8 cellular contexts compared by ENCODE assay signal in the genomic region with DNA sequence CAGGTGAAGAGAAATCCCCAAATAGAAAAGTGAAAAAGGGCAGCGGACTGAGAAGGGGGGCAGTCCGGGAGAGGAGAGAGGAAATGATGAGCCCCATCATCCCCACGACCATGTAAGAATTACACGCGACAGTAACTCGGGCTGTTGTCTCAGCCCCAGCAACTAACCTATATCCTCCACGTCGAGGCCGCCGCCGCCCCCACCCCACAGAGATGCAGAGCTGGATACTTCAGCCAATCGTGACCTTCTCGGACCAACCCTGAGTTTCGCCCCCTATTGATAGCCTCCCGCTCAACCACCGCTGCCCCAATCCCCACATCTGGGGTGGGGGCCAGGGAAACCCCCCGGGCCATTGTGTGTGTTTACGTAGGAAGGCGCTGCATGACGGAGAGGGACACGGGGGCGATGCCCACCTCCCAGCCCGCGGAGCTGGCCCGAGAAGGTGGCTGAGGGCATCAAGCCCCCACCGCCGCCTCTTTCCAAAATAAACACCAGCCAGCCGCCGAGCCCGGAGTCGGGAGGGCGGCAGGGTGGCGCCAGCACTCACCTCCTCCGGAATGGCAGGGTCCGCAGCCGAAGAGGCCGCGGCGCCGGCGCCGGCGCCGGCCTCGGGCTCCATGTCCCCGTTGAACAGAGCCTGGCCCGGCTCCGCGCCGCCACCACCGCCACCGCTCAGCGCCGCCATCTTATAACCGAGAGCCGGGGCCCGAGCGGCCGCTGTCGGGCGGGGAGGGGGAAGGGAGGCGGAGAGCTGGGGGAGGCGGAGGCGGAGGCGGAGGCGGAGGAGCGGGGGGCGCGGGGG. TPM values are rescaled to one million over a fixed set of nuclear protein-coding genes. Genes with fewer than 3 reads are reported as not detected.
DNase-seq lines count a peak whose midpoint lies in the region; ATAC-seq, FAIRE-seq and TF ChIP-seq lines count a peak whose summit lies in the region.

No MANE protein-coding gene starts in this region.

- no peak overlapping the region for H3K27ac Mint-ChIP-seq in T-helper 17 cell

- peaks cover 19% of the 10 kb centered on the region for H3K4me1 Mint-ChIP-seq in T-helper 17 cell

- H3K9me3 ChIP-seq in T-helper 17 cell (ENCODE audit: control insufficient read depth, low read length, poor library complexity, severe bottlenecking) = no peaks in the 10 kb centered on the region

- ATAC-seq in HG02588 (IDR thresholded peaks at IDR 0.05; ENCODE audit: unreplicated experiment) (peak; percentile 83), T-helper 17 cell (peak; percentile 77)

- peak; percentile 90 for FAIRE-seq in GM12891 (lab: Jason Lieb, UNC)

- no peak overlapping the region for H3K4me3 Mint-ChIP-seq in T-helper 17 cell

- DNase-seq in GM12891 (ENCODE audit: insufficient read length, low spot score) (peak; percentile 39), NCI-H1048 (lab: John Stamatoyannopoulos, UW) (peak; percentile 50), T-helper 17 cell (peak; percentile 70 to 77 (median 71)), anterior cingulate cortex (lab: John Stamatoyannopoulos, UW) (peak; percentile 14 to 91 (median 78)), hepatic stellate cell (ENCODE audit: low spot score) (peak; percentile 55), retina (peak; percentile 94), cerebellar nuclear complex (lab: John Stamatoyannopoulos, UW) (no peak)

- peaks cover 2% of the 10 kb centered on the region for H3K36me3 Mint-ChIP-seq in T-helper 17 cell (ENCODE audit: low read depth)

- TF ChIP-seq POLR2A in GM12891 (IDR thresholded peaks at IDR 0.05; ENCODE audit: low read depth, low read length) = peak; percentile 21; the same call in 1 of the 2 replicates

- no peaks in the 10 kb centered on the region for H3K27me3 Mint-ChIP-seq in T-helper 17 cell

TF ChIP-seq in GM12891, 5 proteins besides CTCF, POLR2A, EP300 and RAD21:
- 0 out of 2 replicates have a peak, but pooled peaks have one; percentile 20 for TF ChIP-seq SPI1 (IDR thresholded peaks at IDR 0.05; ENCODE audit: low read depth, low read length)
- TF ChIP-seq PAX5 (IDR thresholded peaks at IDR 0.05; ENCODE audit: insufficient read depth, low read length, severe bottlenecking) = peak; percentile 19
- TF ChIP-seq POLR2AphosphoS5 (IDR thresholded peaks at IDR 0.05; ENCODE audit: low read depth, low read length) = no peak

RNA-seq across cellular contexts. Expression of gene BRAF, which starts 0.5 kb away (rescaled TPM):
- polyA plus RNA-seq in GM12891 (2012; ENCODE audit: low read depth, missing spikeins) = 7.0 TPM
- total RNA-seq in T-helper 17 cell = 10 to 100 TPM; 56.1 to 59.6 TPM

Comparison
In these comparisons a context has a peak if more than half of its experiments do, and no peak if none do; other contexts are left out.
1. DNase-seq: peak in GM12891 (single experiment), NCI-H1048 (single experiment), T-helper 17 cell (3 of 3), anterior cingulate cortex (58 of 58), hepatic stellate cell (single experiment) and retina (single experiment); none in cerebellar nuclear complex (0 of 2).